21 cellular contexts compared by ENCODE assay signal in genomic region chrY:15751001-15751400, GRCh38.
"Had no signal": no experiment of that assay in that cellular context is flagged by ENCODE, and none has a peak within 500 bp of the region (broad histone marks: within the 10 kb centered on the region; RNA-seq: fewer than 3 reads in every experiment).

No MANE protein-coding gene starts in this region.

- H3K4me3 ChIP-seq: coronary artery, gastroesophageal sphincter, left ventricle myocardium inferior, lower lobe of right lung, pancreas, prostate gland, right lobe of liver had no signal

- H3K9me3 ChIP-seq: gastroesophageal sphincter, left ventricle myocardium inferior, lower lobe of right lung, pancreas, prostate gland, right lobe of liver had no signal

- H3K36me3 ChIP-seq: gastroesophageal sphincter, left ventricle myocardium inferior, lower lobe of right lung, pancreas, prostate gland, right lobe of liver had no signal

- DNase-seq: effector CD4-positive, alpha-beta T cell; endodermal cell; immature natural killer cell; left cardiac atrium; left ventricle myocardium inferior; lower lobe of right lung; naive B cell; occipital lobe; pancreas; retina; right lobe of liver; stimulated activated CD4-positive, alpha-beta T cell treated with anti-CD3 and anti-CD28 coated beads, Interleukin-4, amount 100 ng/mL, for 1 hour; stimulated activated CD8-positive, alpha-beta memory T cell treated with anti-CD3 and anti-CD28 coated beads, Interleukin-4, amount 100 ng/mL, for 48 hours; stimulated activated naive CD8-positive, alpha-beta T cell treated with anti-CD3 and anti-CD28 coated beads, Interleukin-15, Interleukin-2, amounts not matched to agents 100 U/mL and 50 U/mL, for 24 hours had no signal

- H3K27ac ChIP-seq: coronary artery, gastroesophageal sphincter, left ventricle myocardium inferior, lower lobe of right lung, pancreas, prostate gland, right lobe of liver had no signal

- FAIRE-seq: endothelial cell of umbilical vein, keratinocyte, pancreas had no signal

- H3K4me1 ChIP-seq: gastroesophageal sphincter, left ventricle myocardium inferior, lower lobe of right lung, pancreas, prostate gland, right lobe of liver had no signal

- ATAC-seq: esophagus mucosa; gastroesophageal sphincter; lower lobe of right lung; pancreas; right lobe of liver; stimulated activated effector memory CD8-positive, alpha-beta T cell treated with anti-CD3 and anti-CD28 coated beads, Interleukin-12 subunit alpha, Interleukin-12 subunit beta, amount 100 ng/mL, for 72 hours; stimulated activated naive CD8-positive, alpha-beta T cell treated with anti-CD3 and anti-CD28 coated beads, Interleukin-15, Interleukin-2, amounts not matched to agents 100 U/mL and 50 U/mL, for 24 hours had no signal

- H3K27me3 ChIP-seq: gastroesophageal sphincter, pancreas, right lobe of liver had no signal
